10 cellular contexts compared by ENCODE assay signal in genomic region chr12:85661461-85662208, GRCh38.
"Had no signal": no experiment of that assay in that cellular context is flagged by ENCODE, and none has a peak within 500 bp of the region (broad histone marks: within the 10 kb centered on the region; RNA-seq: fewer than 3 reads in every experiment).

No MANE protein-coding gene starts in this region.

- ATAC-seq: HCT116, HepG2, K562 had no signal

- H3K27ac Mint-ChIP-seq: HFFc6 had no signal

- DNase-seq: GM23248, GOT3, H7, HFFc6, IMR-90 had no signal

- H3K9me3 ChIP-seq: HAP-1 had no signal

- H3K4me1 ChIP-seq: HAP-1 had no signal

- H3K27ac ChIP-seq: GM23248, HL-60 had no signal

- H3K36me3 ChIP-seq: HAP-1 had no signal

- H3K4me3 Mint-ChIP-seq: HFFc6 had no signal

- H3K4me3 ChIP-seq: GM23248, HAP-1, K562 had no signal
